11 cellular contexts compared by ENCODE assay signal in genomic region chr22:22671506-22671905, GRCh38. TPM values are rescaled to one million over a fixed set of nuclear protein-coding genes. Genes with fewer than 3 reads are reported as not detected.
"Had no signal": no experiment of that assay in that cellular context is flagged by ENCODE, and none has a peak within 500 bp of the region (broad histone marks: within the 10 kb centered on the region; RNA-seq: fewer than 3 reads in every experiment).

No MANE protein-coding gene starts in this region.

- H3K9ac ChIP-seq: GM23248 had no signal

- H3K4me1 ChIP-seq: HAP-1 had no signal

- FAIRE-seq: HepG2 had no signal

- ATAC-seq: HCT116, HepG2 had no signal

- H3K27ac ChIP-seq: GM23248, HL-60 had no signal

- DNase-seq: GM23248, GOT3, H7, HFFc6 had no signal

- H3K4me3 ChIP-seq: GM23248, HAP-1 had no signal

- H3K9me3 ChIP-seq: HAP-1 had no signal

- H3K36me3 ChIP-seq: HAP-1 had no signal

- H2AFZ ChIP-seq: GM23248 had no signal

RNA-seq across cellular contexts. Expression of gene GGTLC2, which starts 27.1 kb away (rescaled TPM):
- total RNA-seq: GM23248, H4, H7, HepG2, HFFc6, HT1080 had no signal
- polyA plus RNA-seq: GM23248, HepG2, IgD-negative memory B cell had no signal
